In the genomic region with DNA sequence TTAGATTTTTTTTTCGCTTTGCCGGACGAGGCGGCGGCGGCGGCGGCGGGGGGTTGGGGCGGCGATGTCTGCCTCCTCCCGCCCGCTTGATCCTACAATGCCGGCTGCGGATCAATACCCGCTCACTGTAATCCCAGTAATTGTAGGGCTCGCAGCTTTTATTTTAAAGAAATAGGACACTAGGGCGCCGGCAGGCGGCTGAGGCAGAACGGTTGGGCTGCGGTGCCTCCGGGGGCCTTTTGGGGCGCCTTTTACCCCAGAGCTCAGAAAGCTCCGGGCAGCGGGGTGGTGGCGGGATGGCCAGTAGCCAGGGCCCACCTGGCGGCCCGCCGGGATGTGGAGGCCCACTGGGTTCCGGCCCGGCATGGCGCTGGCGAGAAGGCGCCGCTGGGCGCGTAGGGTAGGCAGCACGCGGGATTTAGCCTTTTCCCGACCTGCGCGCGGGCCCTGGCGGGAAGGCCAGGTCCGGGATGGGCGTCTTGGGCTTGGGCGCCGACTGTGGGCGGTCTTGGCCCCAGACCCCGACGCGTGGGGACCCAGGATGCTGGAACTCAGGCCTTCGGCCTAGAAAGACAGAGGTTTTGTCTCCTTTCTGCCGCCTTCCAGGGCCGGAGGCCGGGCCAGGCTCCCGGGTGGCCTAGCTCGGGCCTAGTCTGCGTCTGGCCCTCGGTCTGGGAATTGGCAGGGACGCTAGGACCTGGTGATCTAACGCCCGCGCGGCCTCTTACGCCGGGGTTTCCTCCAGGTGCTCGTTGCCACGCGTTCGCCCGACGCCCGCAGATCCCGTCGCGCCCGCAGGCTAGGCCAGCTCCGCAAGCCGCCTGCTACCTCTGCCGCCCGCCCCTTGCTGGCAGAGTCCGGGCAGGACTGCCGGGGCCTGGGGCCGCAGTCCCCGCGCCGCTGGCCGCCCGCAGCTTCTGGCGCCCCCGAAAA, we compare ENCODE assay signal across 10 cellular contexts. TPM values are rescaled to one million over a fixed set of nuclear protein-coding genes. Genes with fewer than 3 reads are reported as not detected.
DNase-seq lines count a peak whose midpoint lies in the region; ATAC-seq and TF ChIP-seq lines count a peak whose summit lies in the region.
"Had no signal": no experiment of that assay in that cellular context is flagged by ENCODE, and none has a peak within 500 bp of the region (broad histone marks: within the 10 kb centered on the region; RNA-seq: fewer than 3 reads in every experiment).

No MANE protein-coding gene starts in this region.

- no peak overlapping the region for H3K27ac Mint-ChIP-seq in activated naive CD4-positive, alpha-beta T cell treated with anti-CD3 and anti-CD28 coated beads for 36 hours
- H3K27ac Mint-ChIP-seq in mesothelial cell of epicardium, result no peak overlapping the region

- no peaks in the 10 kb centered on the region for H3K36me3 ChIP-seq in tibial nerve
- H3K36me3 ChIP-seq: BLaER1 treated with 17β-estradiol and CSF1 and Interleukin-3, amounts not matched to agents 10 nM and 100 nM had no signal

- no peaks in the 10 kb centered on the region for H3K36me3 Mint-ChIP-seq in activated naive CD4-positive, alpha-beta T cell treated with anti-CD3 and anti-CD28 coated beads for 36 hours (ENCODE audit: low read depth)
- no peaks in the 10 kb centered on the region for H3K36me3 Mint-ChIP-seq in mesothelial cell of epicardium

- H3K27ac ChIP-seq in tibial nerve, result no peak overlapping the region
- H3K27ac ChIP-seq: BLaER1 treated with 17β-estradiol and CSF1 and Interleukin-3, amounts not matched to agents 10 nM and 100 nM had no signal

- no peak for DNase-seq in activated naive CD4-positive, alpha-beta T cell treated with anti-CD3 and anti-CD28 coated beads for 36 hours
- DNase-seq in activated naive CD4-positive, alpha-beta T cell treated with Interleukin-2 at 50 U/mL for 16 hours, result no peak
- no peak for DNase-seq in choroid plexus epithelial cell (ENCODE audit: low read depth)
- no peak for DNase-seq in mesothelial cell of epicardium (ENCODE audit: low spot score in 2 of 2, unreplicated experiment in 2 of 2)
- no peak for DNase-seq in tibial nerve (ENCODE audit: low spot score in 2 of 2)
- DNase-seq in anterior cingulate cortex (lab: John Stamatoyannopoulos, UW), result no peak
- no peak for DNase-seq in activated effector memory CD4-positive, alpha-beta T cell treated with anti-CD3 and anti-CD28 coated beads, Interleukin-2, amount 50 U/mL, for 16 hours

- intact Hi-C loops in activated naive CD4-positive, alpha-beta T cell treated with anti-CD3 and anti-CD28 coated beads for 36 hours (cut with micrococcal nuclease), result loop anchor here (2.0 kb wide), 1 partner anchor 15 kb away; a partner anchor contains a TSS

- H3K9me3 Mint-ChIP-seq in activated naive CD4-positive, alpha-beta T cell treated with anti-CD3 and anti-CD28 coated beads for 36 hours, result no peaks in the 10 kb centered on the region
- H3K9me3 Mint-ChIP-seq in mesothelial cell of epicardium, result no peaks in the 10 kb centered on the region

- no peak for ATAC-seq in GM18858 (IDR thresholded peaks at IDR 0.05; ENCODE audit: unreplicated experiment)
- ATAC-seq: HCT116 had no signal

- H3K4me1 ChIP-seq in tibial nerve, result peaks cover 0 to 38% (median 25%) of the 10 kb centered on the region in 4 donors

- TF ChIP-seq POLR2A in tibial nerve (IDR thresholded peaks at IDR 0.05), result no peak

- CTCF ChIA-PET in activated naive CD4-positive, alpha-beta T cell treated with anti-CD3 and anti-CD28 coated beads for 36 hours (lab: Charles Lee), result interaction anchor here (1.1 to 1.3 kb wide), 2 partner anchors 14 to 26 kb away, joined by 3 to 4 read pairs; no protein-coding TSS in a partner anchor

- H3K4me3 Mint-ChIP-seq in activated naive CD4-positive, alpha-beta T cell treated with anti-CD3 and anti-CD28 coated beads for 36 hours, result peak overlapping the region; percentile 39
- no peak overlapping the region for H3K4me3 Mint-ChIP-seq in mesothelial cell of epicardium

- H3K27me3 Mint-ChIP-seq in activated naive CD4-positive, alpha-beta T cell treated with anti-CD3 and anti-CD28 coated beads for 36 hours (ENCODE audit: low read depth), result peaks cover 66% of the 10 kb centered on the region
- H3K27me3 Mint-ChIP-seq in mesothelial cell of epicardium (ENCODE audit: low read depth), result peaks cover 96% of the 10 kb centered on the region

- no peak for TF ChIP-seq EP300 in tibial nerve (IDR thresholded peaks at IDR 0.05)

- H3K4me3 ChIP-seq in choroid plexus epithelial cell (ENCODE audit: low read depth, low read length) (no peak overlapping the region), tibial nerve (peak overlapping the region in 3 of 4 donors; percentile 21 to 41 (median 33))

- H3K9me3 ChIP-seq in tibial nerve, result peaks cover 0 to 8% (median 0%) of the 10 kb centered on the region in 4 donors

- H3K4me1 Mint-ChIP-seq in activated naive CD4-positive, alpha-beta T cell treated with anti-CD3 and anti-CD28 coated beads for 36 hours (ENCODE audit: low read depth), result peaks cover 17% of the 10 kb centered on the region
- H3K4me1 Mint-ChIP-seq in mesothelial cell of epicardium, result peaks cover 13% of the 10 kb centered on the region

- WGBS in tibial nerve, 2 donors, result 4 to 9% methylated on average over 50 to 67 of the region's 93 CpGs

- TF ChIP-seq CTCF in choroid plexus epithelial cell (conservative IDR thresholded peaks at IDR 0.05; ENCODE audit: low read depth, low read length) (peak; percentile 6), mesothelial cell of epicardium (IDR thresholded peaks at IDR 0.05; ENCODE audit: unreplicated experiment) (peak; percentile 11), tibial nerve (IDR thresholded peaks at IDR 0.05) (no peak)

- H3K27me3 ChIP-seq in tibial nerve, result peaks cover 0 to 100% of the 10 kb centered on the region in 2 donors

RNA-seq across cellular contexts. Expression of a gene that starts 15.5 kb away (rescaled TPM):
- total RNA-seq in activated naive CD4-positive, alpha-beta T cell treated with anti-CD3 and anti-CD28 coated beads for 36 hours, result not detected
- total RNA-seq in mesothelial cell of epicardium (0.18 TPM in 1 of 3 replicates, not detected in the others), tibial nerve (1 to 10 TPM in 1 of 4 donors, under 1 TPM in 1, not detected in 2; 0.22 to 2.4 TPM)

Comparison
In these comparisons a context has a peak if more than half of its experiments do, and no peak if none do; other contexts are left out.
1. CTCF ChIP-seq: peak in choroid plexus epithelial cell (single experiment) and mesothelial cell of epicardium (single experiment); none in tibial nerve (0 of 5).